Comparison of ENCODE assay signal across 13 cellular contexts in genomic region chr5:59093329-59093728, GRCh38.
DNase-seq lines count a peak whose midpoint lies in the region; ATAC-seq, FAIRE-seq and TF ChIP-seq lines count a peak whose summit lies in the region.
"Had no signal": no experiment of that assay in that cellular context is flagged by ENCODE, and none has a peak within 500 bp of the region (broad histone marks: within the 10 kb centered on the region; RNA-seq: fewer than 3 reads in every experiment).

No MANE protein-coding gene starts in this region.

- ATAC-seq in WTC11 = no peak
- peak; percentile 44 for ATAC-seq in foreskin keratinocyte
- no peak for ATAC-seq in body of pancreas

- no peak for TF ChIP-seq CTCF in WTC11 (IDR thresholded peaks at IDR 0.05)
- TF ChIP-seq CTCF in foreskin keratinocyte (conservative IDR thresholded peaks at IDR 0.05) = no peak
- TF ChIP-seq CTCF in body of pancreas (IDR thresholded peaks at IDR 0.05) = no peak
- TF ChIP-seq CTCF in nephron progenitor cell (IDR thresholded peaks at IDR 0.05) = no peak
- TF ChIP-seq CTCF in osteocyte (IDR thresholded peaks at IDR 0.05) = no peak

- H3K4me1 ChIP-seq in foreskin keratinocyte (peaks cover 3% of the 10 kb centered on the region), small intestine (ENCODE audit: control insufficient read depth in 2 of 2, insufficient read depth in 1 of 2, low read depth in 1 of 2, low read length in 1 of 2) (no peaks in the 10 kb centered on the region), body of pancreas (no peaks in the 10 kb centered on the region)

- H3K36me3 ChIP-seq in small intestine (ENCODE audit: control insufficient read depth in 2 of 2, insufficient read depth in 2 of 2, low read length in 2 of 2) (no peaks in the 10 kb centered on the region), body of pancreas (replicated peaks in 1 of 2; ENCODE audit: insufficient read depth in 1 of 2, low read depth in 2 of 2) (no peaks in the 10 kb centered on the region)

- peaks cover 9% of the 10 kb centered on the region for H3K36me3 Mint-ChIP-seq in T-helper 2 cell treated with Interferon-gamma antibody and Interleukin-4, amounts not matched to agents 5 μg/mL and 100 μg/mL, for 36 hours (ENCODE audit: low read depth)
- H3K36me3 Mint-ChIP-seq in WTC11 (no peaks in the 10 kb centered on the region), nephron progenitor cell (ENCODE audit: low read depth) (peaks cover 9% of the 10 kb centered on the region), osteocyte (ENCODE audit: unreplicated experiment) (peaks cover 4% of the 10 kb centered on the region)

- CTCF ChIA-PET in WTC11 (lab: Charles Lee) = no interaction called here

- H3K4me3 ChIP-seq in small intestine (ENCODE audit: low read depth in 1 of 2, low read length in 2 of 2) (peak overlapping the region in 1 of 2 donors; percentile 48), body of pancreas (no peak overlapping the region)

- DNase-seq in T-helper 2 cell treated with Interferon-gamma antibody and Interleukin-4, amounts not matched to agents 5 μg/mL and 100 μg/mL, for 36 hours (ENCODE audit: low spot score) = no peak
- DNase-seq in T-helper 2 cell (no peak), WTC11 (ENCODE audit: low spot score) (no peak), foreskin keratinocyte (no peak), small intestine (peak; percentile 23), body of pancreas (no peak), nephron progenitor cell (no peak), osteocyte (ENCODE audit: extremely low spot score, unreplicated experiment) (no peak)
- DNase-seq: anterior cingulate cortex, DMS153, NCI-H1694 treated with DMSO at 0.1 percent for 48 hours, nucleus accumbens had no signal

- peaks cover 4% of the 10 kb centered on the region for H3K9me3 Mint-ChIP-seq in T-helper 2 cell treated with Interferon-gamma antibody and Interleukin-4, amounts not matched to agents 5 μg/mL and 100 μg/mL, for 36 hours
- no peaks in the 10 kb centered on the region for H3K9me3 Mint-ChIP-seq in WTC11
- peaks cover 6% of the 10 kb centered on the region for H3K9me3 Mint-ChIP-seq in nephron progenitor cell
- peaks cover 3% of the 10 kb centered on the region for H3K9me3 Mint-ChIP-seq in osteocyte (ENCODE audit: unreplicated experiment)

- FAIRE-seq in small intestine (lab: Jason Lieb, UNC) = no peak
- FAIRE-seq: urothelium cell line had no signal

- no peaks in the 10 kb centered on the region for H3K27me3 ChIP-seq in foreskin keratinocyte
- H3K27me3 ChIP-seq in small intestine (ENCODE audit: control insufficient read depth in 2 of 2, insufficient read depth in 2 of 2, low read length in 2 of 2) = no peaks in the 10 kb centered on the region
- no peaks in the 10 kb centered on the region for H3K27me3 ChIP-seq in body of pancreas

- no peaks in the 10 kb centered on the region for H3K9me3 ChIP-seq in small intestine (ENCODE audit: control insufficient read depth, low read depth)
- no peaks in the 10 kb centered on the region for H3K9me3 ChIP-seq in body of pancreas

- TF ChIP-seq POLR2A in body of pancreas (IDR thresholded peaks at IDR 0.05) = no peak

- intact Hi-C loops in body of pancreas (cut with DNase I) = no loop called here

- POLR2A ChIA-PET in WTC11 (lab: Charles Lee) = no interaction called here

- H3K27ac Mint-ChIP-seq in T-helper 2 cell treated with Interferon-gamma antibody and Interleukin-4, amounts not matched to agents 5 μg/mL and 100 μg/mL, for 36 hours = peak overlapping the region; percentile 71
- H3K27ac Mint-ChIP-seq in WTC11 (no peak overlapping the region), nephron progenitor cell (no peak overlapping the region), osteocyte (ENCODE audit: unreplicated experiment) (no peak overlapping the region)

- peak overlapping the region; percentile 65 for H3K4me3 Mint-ChIP-seq in T-helper 2 cell treated with Interferon-gamma antibody and Interleukin-4, amounts not matched to agents 5 μg/mL and 100 μg/mL, for 36 hours
- no peak overlapping the region for H3K4me3 Mint-ChIP-seq in WTC11
- H3K4me3 Mint-ChIP-seq in nephron progenitor cell = no peak overlapping the region
- no peak overlapping the region for H3K4me3 Mint-ChIP-seq in osteocyte (ENCODE audit: unreplicated experiment)

- WGBS in small intestine, 3 donors = 10 to 57% (median 34%) methylated on average over 6 of the region's 6 CpGs
- 76 to 82% methylated on average over 6 of the region's 6 CpGs for WGBS in body of pancreas, 2 donors

- H3K4me1 Mint-ChIP-seq in T-helper 2 cell treated with Interferon-gamma antibody and Interleukin-4, amounts not matched to agents 5 μg/mL and 100 μg/mL, for 36 hours (ENCODE audit: low read depth) = peaks cover 55% of the 10 kb centered on the region
- peaks cover 9% of the 10 kb centered on the region for H3K4me1 Mint-ChIP-seq in WTC11
- H3K4me1 Mint-ChIP-seq in nephron progenitor cell = peaks cover 33% of the 10 kb centered on the region
- peaks cover 15% of the 10 kb centered on the region for H3K4me1 Mint-ChIP-seq in osteocyte (ENCODE audit: unreplicated experiment)

- no peak overlapping the region for H3K27ac ChIP-seq in foreskin keratinocyte
- peak overlapping the region in 1 of 2 donors; percentile 47 for H3K27ac ChIP-seq in small intestine (ENCODE audit: low read depth in 1 of 2, low read length in 1 of 2)
- no peak overlapping the region for H3K27ac ChIP-seq in body of pancreas

- peaks cover 4% of the 10 kb centered on the region for H3K27me3 Mint-ChIP-seq in T-helper 2 cell treated with Interferon-gamma antibody and Interleukin-4, amounts not matched to agents 5 μg/mL and 100 μg/mL, for 36 hours (ENCODE audit: low read depth)
- H3K27me3 Mint-ChIP-seq in WTC11 (ENCODE audit: low read depth) (no peaks in the 10 kb centered on the region), nephron progenitor cell (ENCODE audit: low read depth, poor library complexity) (peaks cover 3% of the 10 kb centered on the region), osteocyte (ENCODE audit: unreplicated experiment) (no peaks in the 10 kb centered on the region)

TF ChIP-seq in WTC11, 78 proteins besides CTCF, POLR2A, EP300 and RAD21:
- TF ChIP-seq ATF6 (CRISPR knock-in tag; IDR thresholded peaks at IDR 0.05) = no peak
- TF ChIP-seq ZNF138 (CRISPR knock-in tag; conservative IDR thresholded peaks at IDR 0.05) = no peak
- peak; percentile 79 for TF ChIP-seq GABPB1 (CRISPR knock-in tag; IDR thresholded peaks at IDR 0.05)
- TF ChIP-seq ZNF263 (CRISPR knock-in tag; IDR thresholded peaks at IDR 0.05; ENCODE audit: low read depth) = no peak
- no peak for TF ChIP-seq MYBL2 (CRISPR knock-in tag; IDR thresholded peaks at IDR 0.05)
- TF ChIP-seq ELF4 (CRISPR knock-in tag; IDR thresholded peaks at IDR 0.05; ENCODE audit: low read depth) = no peak
- TF ChIP-seq ZNF512 (CRISPR knock-in tag; IDR thresholded peaks at IDR 0.05; ENCODE audit: borderline replicate concordance) = no peak
- no peak for TF ChIP-seq FOXK1 (CRISPR knock-in tag; IDR thresholded peaks at IDR 0.05)
